Comparison of ENCODE assay signal across 16 cellular contexts in genomic region chr3:171525437-171525836, GRCh38.
DNase-seq lines count a peak whose midpoint lies in the region; ATAC-seq and TF ChIP-seq lines count a peak whose summit lies in the region.
"Had no signal": no experiment of that assay in that cellular context is flagged by ENCODE, and none has a peak within 500 bp of the region (broad histone marks: within the 10 kb centered on the region; RNA-seq: fewer than 3 reads in every experiment).

No MANE protein-coding gene starts in this region.

- no peak overlapping the region for H3K4me3 Mint-ChIP-seq in GM23338
- H3K4me3 Mint-ChIP-seq: CD8-positive, alpha-beta memory T cell had no signal

- H2AFZ ChIP-seq in GM23338, result no peak overlapping the region
- no peak overlapping the region for H2AFZ ChIP-seq in hepatocyte

- 95% methylated on average over 6 of the region's 6 CpGs for WGBS in hepatocyte (ENCODE audit: low lambda C conversion rate, missing lambda C conversion rate)
- WGBS in ovary, 3 donors, result 94 to 97% (median 96%) methylated on average over 6 of the region's 6 CpGs

- H3K9me3 ChIP-seq in adipocyte (ENCODE audit: control insufficient read depth, low read length), result no peaks in the 10 kb centered on the region
- H3K9me3 ChIP-seq in hepatocyte (ENCODE audit: low read depth), result no peaks in the 10 kb centered on the region
- H3K9me3 ChIP-seq in ovary, result no peaks in the 10 kb centered on the region
- H3K9me3 ChIP-seq: HAP-1 had no signal

- H4K20me1 ChIP-seq in GM23338 (replicated peaks; ENCODE audit: insufficient read depth) (no peaks in the 10 kb centered on the region), hepatocyte (ENCODE audit: insufficient read depth, poor library complexity, severe bottlenecking) (no peaks in the 10 kb centered on the region)

- no peaks in the 10 kb centered on the region for H3K36me3 ChIP-seq in GM23338 (ENCODE audit: insufficient read depth)
- no peaks in the 10 kb centered on the region for H3K36me3 ChIP-seq in adipocyte (ENCODE audit: control insufficient read depth, insufficient read depth, low read length, severe bottlenecking)
- H3K36me3 ChIP-seq in hepatocyte (replicated peaks; ENCODE audit: insufficient read depth, low read depth), result no peaks in the 10 kb centered on the region
- no peaks in the 10 kb centered on the region for H3K36me3 ChIP-seq in ovary
- H3K36me3 ChIP-seq: HAP-1 had no signal

- H3K27me3 ChIP-seq in GM23338 (ENCODE audit: insufficient read depth), result no peaks in the 10 kb centered on the region
- H3K27me3 ChIP-seq in adipocyte (replicated peaks; ENCODE audit: control insufficient read depth, insufficient read depth, low read length), result no peaks in the 10 kb centered on the region
- no peaks in the 10 kb centered on the region for H3K27me3 ChIP-seq in hepatocyte
- H3K27me3 ChIP-seq in ovary, result no peaks in the 10 kb centered on the region

- H3K4me1 ChIP-seq in GM23338 (ENCODE audit: insufficient read depth), result peaks cover 10% of the 10 kb centered on the region; the same call in 1 of the 2 replicates
- H3K4me1 ChIP-seq in adipocyte (ENCODE audit: control insufficient read depth, insufficient read depth, low read length), result peaks cover 49% of the 10 kb centered on the region
- H3K4me1 ChIP-seq in hepatocyte (ENCODE audit: insufficient read depth), result peaks cover 4% of the 10 kb centered on the region
- H3K4me1 ChIP-seq in ovary (ENCODE audit: insufficient read depth), result no peaks in the 10 kb centered on the region
- H3K4me1 ChIP-seq: HAP-1 had no signal

- no peak overlapping the region for H3K9ac ChIP-seq in adipocyte (ENCODE audit: low read length)

- no peaks in the 10 kb centered on the region for H3K27me3 Mint-ChIP-seq in GM23338 (ENCODE audit: insufficient read depth, low read depth, poor library complexity)

- no peak overlapping the region for H3K27ac Mint-ChIP-seq in GM23338
- H3K27ac Mint-ChIP-seq: CD8-positive, alpha-beta memory T cell had no signal

- H3K79me2 ChIP-seq in GM23338 (replicated peaks; ENCODE audit: insufficient read depth) (no peaks in the 10 kb centered on the region), hepatocyte (no peaks in the 10 kb centered on the region)

- DNase-seq in GM23338 (ENCODE audit: low spot score), result no peak
- peak; percentile 42 for DNase-seq in adipocyte (ENCODE audit: low read depth)
- no peak for DNase-seq in hepatocyte (ENCODE audit: low spot score)
- DNase-seq in NCI-H446 treated with DMSO at 0.1 percent for 48 hours (lab: John Stamatoyannopoulos, UW), result no peak
- DNase-seq in NCI-H1436 (lab: John Stamatoyannopoulos, UW), result no peak
- DNase-seq in ovary, result no peak
- DNase-seq: C1 segment of cervical spinal cord; CD8-positive, alpha-beta memory T cell; NCI-H1092 treated with DMSO at 0.1 percent for 48 hours; NCI-H1694; NCI-H2081 treated with DMSO at 0.1 percent for 48 hours; NCI-H510A; NCI-H748 treated with DMSO at 0.1 percent for 48 hours; SHP77 had no signal

- H3K9me3 Mint-ChIP-seq in GM23338, result no peaks in the 10 kb centered on the region
- H3K9me3 Mint-ChIP-seq: CD8-positive, alpha-beta memory T cell had no signal

- TF ChIP-seq CTCF in GM23338 (conservative IDR thresholded peaks at IDR 0.05; ENCODE audit: low read depth in 2 of 2), result no peak
- no peak for TF ChIP-seq CTCF in hepatocyte (IDR thresholded peaks at IDR 0.05; ENCODE audit: poor library complexity)
- TF ChIP-seq CTCF in ovary (IDR thresholded peaks at IDR 0.05), result no peak

- H3K4me1 Mint-ChIP-seq in GM23338, result peaks cover 6% of the 10 kb centered on the region; the same call in 2 of the 3 replicates
- H3K4me1 Mint-ChIP-seq: CD8-positive, alpha-beta memory T cell had no signal

- no peak overlapping the region for H3K4me2 ChIP-seq in GM23338
- no peak overlapping the region for H3K4me2 ChIP-seq in hepatocyte

- H3K9me2 ChIP-seq in GM23338 (ENCODE audit: insufficient read depth) (peaks cover 13% of the 10 kb centered on the region; the same call in 1 of the 2 replicates), hepatocyte (replicated peaks; ENCODE audit: insufficient read depth) (no peaks in the 10 kb centered on the region)

- no peaks in the 10 kb centered on the region for H3K36me3 Mint-ChIP-seq in GM23338 (ENCODE audit: low read depth)
- H3K36me3 Mint-ChIP-seq: CD8-positive, alpha-beta memory T cell had no signal

- H3K27ac ChIP-seq in GM23338 (ENCODE audit: low read depth) (peak overlapping the region; percentile 9; the same call in 1 of the 2 replicates), hepatocyte (peak overlapping the region; percentile 55), ovary (no peak overlapping the region)

- intact Hi-C loops in ovary (cut with DNase I), result no loop called here

- no peak overlapping the region for H3K4me3 ChIP-seq in GM23338
- H3K4me3 ChIP-seq in adipocyte (ENCODE audit: low read length), result no peak overlapping the region
- no peak overlapping the region for H3K4me3 ChIP-seq in hepatocyte
- no peak overlapping the region for H3K4me3 ChIP-seq in ovary
- H3K4me3 ChIP-seq: HAP-1 had no signal

- TF ChIP-seq EP300 in ovary (IDR thresholded peaks at IDR 0.05), result no peak

- no peak for ATAC-seq in GM23338
- no peak for ATAC-seq in HG03457 (IDR thresholded peaks at IDR 0.05; ENCODE audit: unreplicated experiment)

- TF ChIP-seq POLR2A in ovary (IDR thresholded peaks at IDR 0.05), result no peak

- no peaks in the 10 kb centered on the region for H3F3A ChIP-seq in GM23338 (replicated peaks; ENCODE audit: low read depth)

TF ChIP-seq in GM23338, 12 proteins besides CTCF, POLR2A, EP300 and RAD21 (continues in another document):
- TF ChIP-seq EZH2 (IDR thresholded peaks at IDR 0.05; ENCODE audit: low read depth, unreplicated experiment), result no peak
- no peak for TF ChIP-seq JUNB (IDR thresholded peaks at IDR 0.05; ENCODE audit: unreplicated experiment)
- TF ChIP-seq, protein P1, sequence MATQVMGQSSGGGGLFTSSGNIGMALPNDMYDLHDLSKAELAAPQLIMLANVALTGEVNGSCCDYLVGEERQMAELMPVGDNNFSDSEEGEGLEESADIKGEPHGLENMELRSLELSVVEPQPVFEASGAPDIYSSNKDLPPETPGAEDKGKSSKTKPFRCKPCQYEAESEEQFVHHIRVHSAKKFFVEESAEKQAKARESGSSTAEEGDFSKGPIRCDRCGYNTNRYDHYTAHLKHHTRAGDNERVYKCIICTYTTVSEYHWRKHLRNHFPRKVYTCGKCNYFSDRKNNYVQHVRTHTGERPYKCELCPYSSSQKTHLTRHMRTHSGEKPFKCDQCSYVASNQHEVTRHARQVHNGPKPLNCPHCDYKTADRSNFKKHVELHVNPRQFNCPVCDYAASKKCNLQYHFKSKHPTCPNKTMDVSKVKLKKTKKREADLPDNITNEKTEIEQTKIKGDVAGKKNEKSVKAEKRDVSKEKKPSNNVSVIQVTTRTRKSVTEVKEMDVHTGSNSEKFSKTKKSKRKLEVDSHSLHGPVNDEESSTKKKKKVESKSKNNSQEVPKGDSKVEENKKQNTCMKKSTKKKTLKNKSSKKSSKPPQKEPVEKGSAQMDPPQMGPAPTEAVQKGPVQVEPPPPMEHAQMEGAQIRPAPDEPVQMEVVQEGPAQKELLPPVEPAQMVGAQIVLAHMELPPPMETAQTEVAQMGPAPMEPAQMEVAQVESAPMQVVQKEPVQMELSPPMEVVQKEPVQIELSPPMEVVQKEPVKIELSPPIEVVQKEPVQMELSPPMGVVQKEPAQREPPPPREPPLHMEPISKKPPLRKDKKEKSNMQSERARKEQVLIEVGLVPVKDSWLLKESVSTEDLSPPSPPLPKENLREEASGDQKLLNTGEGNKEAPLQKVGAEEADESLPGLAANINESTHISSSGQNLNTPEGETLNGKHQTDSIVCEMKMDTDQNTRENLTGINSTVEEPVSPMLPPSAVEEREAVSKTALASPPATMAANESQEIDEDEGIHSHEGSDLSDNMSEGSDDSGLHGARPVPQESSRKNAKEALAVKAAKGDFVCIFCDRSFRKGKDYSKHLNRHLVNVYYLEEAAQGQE (IDR thresholded peaks at IDR 0.05; ENCODE audit: unreplicated experiment), result no peak
- no peak for TF ChIP-seq STAT1 (IDR thresholded peaks at IDR 0.05; ENCODE audit: unreplicated experiment)

Comparison
In these comparisons a context has a peak if more than half of its experiments do, and no peak if none do; other contexts are left out.
1. H3K27ac ChIP-seq: peak in GM23338 (single experiment) and hepatocyte (single experiment); none in ovary (0 of 2).